ENCODE assay signal across 1 cellular context in the genomic region with DNA sequence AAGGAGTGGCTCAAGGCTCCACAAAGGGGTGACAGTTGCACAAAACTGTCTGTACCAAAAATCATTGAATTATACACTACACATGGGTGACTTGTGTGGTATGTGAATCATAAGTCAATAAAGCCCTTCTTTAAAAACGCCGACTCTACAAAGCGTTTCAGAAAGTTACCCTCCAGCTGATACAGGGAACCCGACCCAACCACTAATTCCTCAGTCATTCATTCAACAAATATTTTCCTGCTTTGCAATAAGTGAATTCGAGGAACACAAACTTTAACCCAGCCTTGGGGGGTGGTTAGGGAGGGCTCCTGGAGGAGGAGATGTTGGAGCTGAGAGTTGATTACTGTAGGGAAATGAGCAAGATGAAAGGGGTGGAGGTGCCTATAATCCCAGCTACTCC.
TF ChIP-seq lines count a peak whose summit lies in the region.

No MANE protein-coding gene starts in this region.

TF ChIP-seq in H1, 55 proteins besides CTCF, POLR2A, EP300 and RAD21:
- TF ChIP-seq E2F6 (IDR thresholded peaks at IDR 0.05) (no peak), FOSL1 (IDR thresholded peaks at IDR 0.05; ENCODE audit: insufficient read depth, low read depth, low read length) (no peak), BACH1 (IDR thresholded peaks at IDR 0.05; ENCODE audit: low read length) (no peak), TBP (IDR thresholded peaks at IDR 0.05; ENCODE audit: low read depth, low read length) (no peak), TAF7 (optimal IDR thresholded peaks at IDR 0.05; ENCODE audit: borderline replicate concordance, low read depth, low read length) (no peak), ATF3 (IDR thresholded peaks at IDR 0.05; ENCODE audit: insufficient read depth, low read depth, low read length) (no peak), SP1 (IDR thresholded peaks at IDR 0.05; ENCODE audit: low read depth, low read length) (no peak), RNF2 (IDR thresholded peaks at IDR 0.05; ENCODE audit: borderline replicate concordance, low read depth, low read length, missing control alignments, poor library complexity, severe bottlenecking) (no peak), CHD1 (IDR thresholded peaks at IDR 0.05; ENCODE audit: low read depth, low read length) (no peak)
